In genomic region chr4:56320293-56320692, GRCh38 we compare ENCODE assay signal across 11 cellular contexts.
"Had no signal": no experiment of that assay in that cellular context is flagged by ENCODE, and none has a peak within 500 bp of the region (broad histone marks: within the 10 kb centered on the region; RNA-seq: fewer than 3 reads in every experiment).

No MANE protein-coding gene starts in this region.

- H3K36me3 Mint-ChIP-seq: activated naive CD8-positive, alpha-beta T cell treated with anti-CD3 and anti-CD28 coated beads for 36 hours; immature natural killer cell had no signal

- H3K9me3 Mint-ChIP-seq: activated naive CD8-positive, alpha-beta T cell treated with anti-CD3 and anti-CD28 coated beads for 36 hours; immature natural killer cell; neural progenitor cell had no signal

- H3K4me1 Mint-ChIP-seq: immature natural killer cell, neural progenitor cell had no signal

- H3K27me3 ChIP-seq: dorsolateral prefrontal cortex, neural progenitor cell had no signal

- ATAC-seq: sciatic nerve had no signal

- H3K27ac Mint-ChIP-seq: activated naive CD8-positive, alpha-beta T cell treated with anti-CD3 and anti-CD28 coated beads for 36 hours; immature natural killer cell had no signal

- H3K4me2 ChIP-seq: neural progenitor cell had no signal

- H3K4me1 ChIP-seq: neural progenitor cell had no signal

- H3K4me3 Mint-ChIP-seq: activated naive CD8-positive, alpha-beta T cell treated with anti-CD3 and anti-CD28 coated beads for 36 hours; immature natural killer cell; neural progenitor cell had no signal

- H2AFZ ChIP-seq: neural progenitor cell had no signal

- H3K4me3 ChIP-seq: dorsolateral prefrontal cortex, lung, neural progenitor cell had no signal

- H3K27ac ChIP-seq: dorsolateral prefrontal cortex, neural progenitor cell had no signal

- H3K27me3 Mint-ChIP-seq: activated naive CD8-positive, alpha-beta T cell treated with anti-CD3 and anti-CD28 coated beads for 36 hours had no signal

- H3K9ac ChIP-seq: neural progenitor cell had no signal

- DNase-seq: activated CD4-positive, alpha-beta T cell treated with anti-CD3 and anti-CD28 coated beads, Interleukin-2, amount 50 U/mL, for 1 hour; activated CD4-positive, CD25-positive, alpha-beta regulatory T cell; activated naive CD8-positive, alpha-beta T cell treated with anti-CD3 and anti-CD28 coated beads for 36 hours; dorsolateral prefrontal cortex; foreskin melanocyte; immature natural killer cell; stimulated activated CD4-positive, alpha-beta T cell treated with anti-CD3 and anti-CD28 coated beads, Interleukin-1b, Interleukin-23, amount 100 ng/mL, for 48 hours; T-helper 2 cell had no signal
